ENCODE assay signal across 8 cellular contexts in the genomic region with DNA sequence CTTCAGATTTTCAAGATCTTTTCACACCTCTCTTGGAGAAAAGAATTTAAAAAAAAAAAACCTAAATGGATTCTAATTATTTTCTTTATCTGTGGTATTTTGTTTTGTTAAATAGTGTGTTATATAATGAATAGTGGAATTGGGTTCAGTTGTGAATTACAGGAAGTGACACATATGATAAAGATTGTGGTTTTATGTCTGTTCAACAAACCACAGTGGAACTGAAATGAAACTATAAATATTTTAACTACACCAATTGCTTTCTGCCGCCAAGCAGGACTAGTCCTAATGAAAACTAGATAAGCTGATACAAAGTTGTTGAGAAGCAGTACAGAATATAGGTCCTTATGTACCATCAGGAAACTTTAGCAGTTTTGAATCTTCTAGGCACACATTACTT.
A peak's percentile ranks its signal among the peaks of the same experiment; 100 is the strongest.
DNase-seq lines count a peak whose midpoint lies in the region; ATAC-seq, FAIRE-seq and TF ChIP-seq lines count a peak whose summit lies in the region.

No MANE protein-coding gene starts in this region.

- peak; percentile 54 for ATAC-seq in HG02870 (IDR thresholded peaks at IDR 0.05; ENCODE audit: unreplicated experiment)
- ATAC-seq in gastroesophageal sphincter: no peak

- H4K20me1 ChIP-seq in keratinocyte (ENCODE audit: control insufficient read depth, extremely low read depth, insufficient read depth, low read length): no peaks in the 10 kb centered on the region

- H3K27ac ChIP-seq in keratinocyte (ENCODE audit: control insufficient read depth, insufficient read depth, low read length): peak overlapping the region; percentile 60
- no peak overlapping the region for H3K27ac ChIP-seq in gastroesophageal sphincter

- DNase-seq in ELR (ENCODE audit: low read depth) (peak; percentile 74), RPMI8226 (peak; percentile 7), keratinocyte (ENCODE audit: low read depth, low spot score) (no peak), NCI-H82 (lab: John Stamatoyannopoulos, UW) (no peak), HAP-1 (ENCODE audit: low spot score in 2 of 2) (no peak)
- DNase-seq in activated naive CD4-positive, alpha-beta T cell (lab: John Stamatoyannopoulos, UW): no peak

- H3K27me3 ChIP-seq in keratinocyte (ENCODE audit: control insufficient read depth, extremely low read depth, insufficient read depth, low read length) (no peaks in the 10 kb centered on the region), gastroesophageal sphincter (no peaks in the 10 kb centered on the region), HAP-1 (ENCODE audit: low read depth) (no peaks in the 10 kb centered on the region)

- no peaks in the 10 kb centered on the region for H3K36me3 ChIP-seq in keratinocyte (ENCODE audit: control insufficient read depth in 2 of 2, extremely low read depth in 1 of 2, insufficient read depth in 2 of 2, low read length in 2 of 2)
- H3K36me3 ChIP-seq in gastroesophageal sphincter: no peaks in the 10 kb centered on the region
- no peaks in the 10 kb centered on the region for H3K36me3 ChIP-seq in HAP-1 (replicated peaks)

- H3K9me3 ChIP-seq in keratinocyte (ENCODE audit: control insufficient read depth, low read depth, low read length) (no peaks in the 10 kb centered on the region), gastroesophageal sphincter (no peaks in the 10 kb centered on the region), HAP-1 (no peaks in the 10 kb centered on the region; the same call in 1 of the 2 replicates)

- no peak for TF ChIP-seq EP300 in gastroesophageal sphincter (IDR thresholded peaks at IDR 0.05)

- H3K4me3 ChIP-seq in keratinocyte (ENCODE audit: control insufficient read depth in 2 of 3, extremely low read depth in 1 of 3, insufficient read depth in 2 of 3, low read depth in 1 of 3, low read length in 3 of 3): peak overlapping the region in 2 of 3 experiments; percentile 56 to 60
- no peak overlapping the region for H3K4me3 ChIP-seq in gastroesophageal sphincter
- no peak overlapping the region for H3K4me3 ChIP-seq in HAP-1

- dilution Hi-C loops in keratinocyte (cut with MboI; ENCODE audit: extremely low pct_ligation_motif_present, low sequenced_read_pairs): no loop called here

- no peaks in the 10 kb centered on the region for H3K9me1 ChIP-seq in keratinocyte (ENCODE audit: control insufficient read depth, extremely low read depth, insufficient read depth, low read length)

- 47 to 67% methylated on average over 1 of the region's 1 CpG for WGBS in gastroesophageal sphincter (ENCODE audit: low coverage in 1 of 2), 2 donors

- H3K9ac ChIP-seq in keratinocyte (ENCODE audit: control insufficient read depth, extremely low read depth, insufficient read depth, low read length): peak overlapping the region; percentile 19

- FAIRE-seq in keratinocyte (lab: Jason Lieb, UNC): no peak

- peak overlapping the region; percentile 77 for H3K4me2 ChIP-seq in keratinocyte (ENCODE audit: control insufficient read depth, extremely low read depth, insufficient read depth, low read depth, low read length)

- no peak overlapping the region for H2AFZ ChIP-seq in keratinocyte (ENCODE audit: control insufficient read depth, low read length)

- H3K4me1 ChIP-seq in keratinocyte (ENCODE audit: control insufficient read depth, extremely low read depth, insufficient read depth, low read length): peaks cover 20% of the 10 kb centered on the region
- peaks cover 0 to 21% (median 5%) of the 10 kb centered on the region in 3 donors for H3K4me1 ChIP-seq in gastroesophageal sphincter
- no peaks in the 10 kb centered on the region; the same call in 1 of the 2 replicates for H3K4me1 ChIP-seq in HAP-1

- no peak for TF ChIP-seq CTCF in keratinocyte (optimal IDR thresholded peaks at IDR 0.05 in 1 of 3, IDR thresholded peaks at IDR 0.05 in 1 of 3, conservative IDR thresholded peaks at IDR 0.05 in 1 of 3; ENCODE audit: extremely low read depth in 1 of 3, insufficient read depth in 2 of 3, low read length in 3 of 3)
- no peak for TF ChIP-seq CTCF in gastroesophageal sphincter (IDR thresholded peaks at IDR 0.05)

- H3K79me2 ChIP-seq in keratinocyte (ENCODE audit: control insufficient read depth, insufficient read depth, low read length): peaks cover 9% of the 10 kb centered on the region

- no peak for TF ChIP-seq POLR2A in gastroesophageal sphincter (IDR thresholded peaks at IDR 0.05)

- in situ Hi-C loops in HAP-1 (cut with MboI; ENCODE audit: low sequenced_read_pairs): no loop called here

Comparison
In these comparisons a context has a peak if more than half of its experiments do, and no peak if none do; other contexts are left out.
1. DNase-seq: peak in ELR (single experiment) and RPMI8226 (single experiment); none in keratinocyte (single experiment), NCI-H82 (single experiment), HAP-1 (0 of 2) and activated naive CD4-positive, alpha-beta T cell (0 of 4).
2. H3K4me3 ChIP-seq: peak in keratinocyte (2 of 3); none in gastroesophageal sphincter (0 of 2) and HAP-1 (single experiment).